Comparison of ENCODE assay signal across 9 cellular contexts in genomic region chr11:27934830-27935145, GRCh38.
DNase-seq lines count a peak whose midpoint lies in the region; FAIRE-seq and TF ChIP-seq lines count a peak whose summit lies in the region.
"Had no signal": no experiment of that assay in that cellular context is flagged by ENCODE, and none has a peak within 500 bp of the region (broad histone marks: within the 10 kb centered on the region; RNA-seq: fewer than 3 reads in every experiment).

No MANE protein-coding gene starts in this region.

- no peak overlapping the region for H2BK15ac ChIP-seq in mesenchymal stem cell (ENCODE audit: low read depth, poor library complexity, severe bottlenecking)

- H3K4me3 ChIP-seq in HUES64 (ENCODE audit: low read length) (no peak overlapping the region), bronchial epithelial cell (ENCODE audit: low read depth, low read length) (no peak overlapping the region), mesenchymal stem cell (ENCODE audit: insufficient read depth in 1 of 2, low read depth in 1 of 2, low read length in 2 of 2) (peak overlapping the region in 1 of 2 experiments; percentile 21), small intestine (ENCODE audit: low read depth in 1 of 2, low read length in 2 of 2) (no peak overlapping the region)

- H3K4me1 ChIP-seq in HUES64 (ENCODE audit: insufficient read depth, low read length) (peaks cover 7% of the 10 kb centered on the region; the same call in 1 of the 2 replicates), mesenchymal stem cell (ENCODE audit: control insufficient read depth, insufficient read depth, low read depth, low read length) (no peaks in the 10 kb centered on the region), small intestine (ENCODE audit: control insufficient read depth in 2 of 2, insufficient read depth in 1 of 2, low read depth in 1 of 2, low read length in 1 of 2) (no peaks in the 10 kb centered on the region)

- H2AFZ ChIP-seq in mesenchymal stem cell (ENCODE audit: low read depth, low read length) = no peak overlapping the region

- no peak overlapping the region for H2BK12ac ChIP-seq in mesenchymal stem cell (ENCODE audit: low read length in 2 of 2)

- peak overlapping the region; percentile 80 to 97 for H3K4ac ChIP-seq in mesenchymal stem cell (ENCODE audit: low read depth in 1 of 2, low read length in 2 of 2)

- no peaks in the 10 kb centered on the region for H3K79me1 ChIP-seq in mesenchymal stem cell (replicated peaks; ENCODE audit: low read length, poor library complexity, severe bottlenecking)

- H3K27me3 ChIP-seq in HUES64 (ENCODE audit: insufficient read depth, low read length) (0 out of 2 replicates have a peak, but pooled peaks cover 6% of the 10 kb centered on the region), bronchial epithelial cell (ENCODE audit: control insufficient read depth, insufficient read depth, low read length) (no peaks in the 10 kb centered on the region), mesenchymal stem cell (ENCODE audit: control insufficient read depth in 1 of 2, insufficient read depth in 1 of 2, low read length in 2 of 2) (no peaks in the 10 kb centered on the region), small intestine (ENCODE audit: control insufficient read depth in 2 of 2, insufficient read depth in 2 of 2, low read length in 2 of 2) (no peaks in the 10 kb centered on the region)

- peak overlapping the region; percentile 67 for H3K4me2 ChIP-seq in mesenchymal stem cell (ENCODE audit: low read length, poor library complexity, severe bottlenecking)

- H4K8ac ChIP-seq in mesenchymal stem cell (ENCODE audit: low read length) = no peak overlapping the region

- no peak for TF ChIP-seq CTCF in bronchial epithelial cell (IDR thresholded peaks at IDR 0.05; ENCODE audit: insufficient read depth, low read length, severe bottlenecking)

- H3K27ac ChIP-seq in HUES64 (ENCODE audit: low read depth, low read length) (0 out of 2 replicates have a peak overlapping the region, but pooled peaks have one; percentile 8), mesenchymal stem cell (ENCODE audit: low read length, poor library complexity, severe bottlenecking) (peak overlapping the region; percentile 100), small intestine (ENCODE audit: low read depth in 1 of 2, low read length in 1 of 2) (no peak overlapping the region)

- peak overlapping the region in 1 of 2 experiments; percentile 92 for H3K18ac ChIP-seq in mesenchymal stem cell (ENCODE audit: low read depth in 1 of 2, low read length in 2 of 2)

- H3K9me3 ChIP-seq in HUES64 (ENCODE audit: insufficient read depth, low read depth, low read length) (peaks cover 19% of the 10 kb centered on the region), mesenchymal stem cell (ENCODE audit: control insufficient read depth, low read length) (no peaks in the 10 kb centered on the region), small intestine (ENCODE audit: control insufficient read depth, low read depth) (no peaks in the 10 kb centered on the region)

- H3K23ac ChIP-seq in mesenchymal stem cell (ENCODE audit: low read length in 2 of 2) = no peak overlapping the region

- H3K9ac ChIP-seq in HUES64 (ENCODE audit: low read depth, low read length) (peak overlapping the region; percentile 39; the same call in 1 of the 2 replicates), mesenchymal stem cell (ENCODE audit: low read length) (peak overlapping the region; percentile 75)

- 85% methylated on average over 7 of the region's 7 CpGs for WGBS in HUES64
- 0% methylated on average over 6 of the region's 7 CpGs for WGBS in mesenchymal stem cell
- 73 to 87% (median 82%) methylated on average over 7 of the region's 7 CpGs for WGBS in small intestine, 3 donors

- DNase-seq in AG08396 (ENCODE audit: low spot score) = peak; percentile 73
- peak; percentile 93 for DNase-seq in bronchial epithelial cell (ENCODE audit: low read depth)
- DNase-seq in mesenchymal stem cell = peak; percentile 97
- DNase-seq in stimulated activated CD4-positive, alpha-beta T cell treated with anti-CD3 and anti-CD28 coated beads, Interleukin-4, amount 100 ng/mL, for 1 hour = no peak
- DNase-seq in small intestine = no peak
- no peak for DNase-seq in NOMO-1 treated with DMSO at 0.1 percent for 48 hours (lab: John Stamatoyannopoulos, UW; ENCODE audit: unreplicated experiment)
- DNase-seq in GM19238 (ENCODE audit: insufficient read length, low spot score) = no peak
- DNase-seq: midbrain had no signal

- H4K91ac ChIP-seq in mesenchymal stem cell (ENCODE audit: low read length) = peak overlapping the region; percentile 87

- peak overlapping the region; percentile 100 for H2AK5ac ChIP-seq in mesenchymal stem cell (ENCODE audit: low read length, severe bottlenecking)

- no peak for FAIRE-seq in bronchial epithelial cell (lab: Jason Lieb, UNC)
- FAIRE-seq in small intestine (lab: Jason Lieb, UNC) = no peak

- H3K14ac ChIP-seq in mesenchymal stem cell (ENCODE audit: low read length in 2 of 2) = no peak overlapping the region

- H2BK120ac ChIP-seq in mesenchymal stem cell (ENCODE audit: low read depth, low read length) = peak overlapping the region; percentile 92

- H2BK5ac ChIP-seq in mesenchymal stem cell (ENCODE audit: low read depth, low read length, poor library complexity, severe bottlenecking) = peak overlapping the region; percentile 100

- H3K36me3 ChIP-seq in HUES64 (ENCODE audit: insufficient read depth, low read length) (no peaks in the 10 kb centered on the region), bronchial epithelial cell (ENCODE audit: control insufficient read depth, insufficient read depth, low read length) (no peaks in the 10 kb centered on the region), mesenchymal stem cell (ENCODE audit: control insufficient read depth in 1 of 2, insufficient read depth in 2 of 2, low read depth in 1 of 2, low read length in 2 of 2) (no peaks in the 10 kb centered on the region), small intestine (ENCODE audit: control insufficient read depth in 2 of 2, insufficient read depth in 2 of 2, low read length in 2 of 2) (no peaks in the 10 kb centered on the region)

Comparison
In these comparisons a context has a peak if more than half of its experiments do, and no peak if none do; other contexts are left out.
1. DNase-seq: peak in AG08396 (single experiment), bronchial epithelial cell (single experiment) and mesenchymal stem cell (single experiment); none in stimulated activated CD4-positive, alpha-beta T cell treated with anti-CD3 and anti-CD28 coated beads, Interleukin-4, amount 100 ng/mL, for 1 hour (single experiment), small intestine (single experiment), NOMO-1 treated with DMSO at 0.1 percent for 48 hours (single experiment) and GM19238 (single experiment).
2. H3K27ac ChIP-seq: peak in HUES64 (single experiment) and mesenchymal stem cell (single experiment); none in small intestine (0 of 2).